20 cellular contexts compared by ENCODE assay signal in the genomic region with DNA sequence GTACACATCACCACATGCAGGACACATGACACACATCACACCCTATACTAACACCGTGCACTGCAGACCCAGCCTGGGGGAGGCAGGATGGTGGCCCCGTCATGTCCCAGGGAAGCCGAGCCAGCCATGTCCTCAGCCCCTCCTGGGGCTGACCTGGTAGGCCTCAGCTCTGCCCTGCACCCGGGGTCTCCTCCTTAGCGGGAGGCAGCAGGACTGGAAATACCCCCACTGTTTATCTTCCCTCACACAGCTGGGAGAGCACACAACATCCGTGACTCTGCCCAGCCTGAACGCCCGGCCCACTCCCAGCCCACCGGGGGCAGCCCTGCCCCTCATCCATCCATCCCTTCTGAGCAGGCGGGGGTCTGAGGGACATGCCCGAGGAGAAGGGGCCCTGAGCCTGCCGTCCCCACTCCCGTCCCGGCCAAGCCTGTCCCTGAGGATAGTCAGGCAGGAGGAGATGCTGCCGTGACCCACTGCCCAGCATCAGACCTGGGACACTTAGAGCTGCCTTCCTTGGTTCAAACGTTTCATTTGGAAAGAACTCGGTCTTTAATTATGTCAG.
"Had no signal": no experiment of that assay in that cellular context is flagged by ENCODE, and none has a peak within 500 bp of the region (broad histone marks: within the 10 kb centered on the region; RNA-seq: fewer than 3 reads in every experiment).

No MANE protein-coding gene starts in this region.

- H3K9me3 ChIP-seq: mucosa of descending colon, tibial artery had no signal

- H3K27ac Mint-ChIP-seq: activated naive CD4-positive, alpha-beta T cell treated with anti-CD3 and anti-CD28 coated beads, Interleukin-2, amount 10 ng/mL, durations not matched to agents 7 days and 5 days; activated T-cell treated with anti-CD3 and anti-CD28 coated beads, Interleukin-2, amount 50 U/mL, for 24 hours; naive B cell; stimulated activated naive CD8-positive, alpha-beta T cell treated with anti-CD3 and anti-CD28 coated beads, Interleukin-15, Interleukin-2, amounts not matched to agents 100 ng/mL and 50 ng/mL, for 24 hours; T-cell; T-helper 2 cell treated with Interferon-gamma antibody and Interleukin-4, amounts not matched to agents 5 μg/mL and 100 μg/mL, for 36 hours had no signal

- ATAC-seq: mucosa of descending colon, T-cell had no signal

- H3K27me3 Mint-ChIP-seq: activated naive CD4-positive, alpha-beta T cell treated with anti-CD3 and anti-CD28 coated beads, Interleukin-2, amount 10 ng/mL, durations not matched to agents 7 days and 5 days had no signal

- H3K4me1 ChIP-seq: tibial artery had no signal

- H3K4me3 Mint-ChIP-seq: activated naive CD4-positive, alpha-beta T cell treated with anti-CD3 and anti-CD28 coated beads, Interleukin-2, amount 10 ng/mL, durations not matched to agents 7 days and 5 days; activated T-cell treated with anti-CD3 and anti-CD28 coated beads, Interleukin-2, amount 50 U/mL, for 24 hours; naive B cell; stimulated activated naive CD8-positive, alpha-beta T cell treated with anti-CD3 and anti-CD28 coated beads, Interleukin-15, Interleukin-2, amounts not matched to agents 100 ng/mL and 50 ng/mL, for 24 hours; T-cell; T-helper 2 cell treated with Interferon-gamma antibody and Interleukin-4, amounts not matched to agents 5 μg/mL and 100 μg/mL, for 36 hours had no signal

- H3K9me3 Mint-ChIP-seq: activated naive CD4-positive, alpha-beta T cell treated with anti-CD3 and anti-CD28 coated beads, Interleukin-2, amount 10 ng/mL, durations not matched to agents 7 days and 5 days; activated T-cell treated with anti-CD3 and anti-CD28 coated beads, Interleukin-2, amount 50 U/mL, for 24 hours; stimulated activated naive CD8-positive, alpha-beta T cell treated with anti-CD3 and anti-CD28 coated beads, Interleukin-15, Interleukin-2, amounts not matched to agents 100 ng/mL and 50 ng/mL, for 24 hours; T-cell; T-helper 2 cell treated with Interferon-gamma antibody and Interleukin-4, amounts not matched to agents 5 μg/mL and 100 μg/mL, for 36 hours had no signal

- H3K36me3 Mint-ChIP-seq: activated naive CD4-positive, alpha-beta T cell treated with anti-CD3 and anti-CD28 coated beads, Interleukin-2, amount 10 ng/mL, durations not matched to agents 7 days and 5 days; naive B cell; T-cell had no signal

- H3K4me1 Mint-ChIP-seq: activated naive CD4-positive, alpha-beta T cell treated with anti-CD3 and anti-CD28 coated beads, Interleukin-2, amount 10 ng/mL, durations not matched to agents 7 days and 5 days; naive B cell; T-cell had no signal

- DNase-seq: activated CD4-positive, alpha-beta T cell treated with anti-CD3 and anti-CD28 coated beads for 1 hour; activated T-cell treated with anti-CD3 and anti-CD28 coated beads, Interleukin-2, amount 50 U/mL, for 24 hours; amygdala; cerebellar nuclear complex; cortex of kidney; effector CD4-positive, alpha-beta T cell; erythroblast; foreskin fibroblast; mesendoderm; mucosa of descending colon; naive B cell; occipital lobe; stimulated activated CD4-positive, alpha-beta T cell treated with anti-CD3 and anti-CD28 coated beads, Interleukin-1b, Interleukin-23, amount 100 ng/mL, for 48 hours; substantia nigra; T-cell had no signal

- H3K27ac ChIP-seq: tibial artery, VCaP had no signal
